ENCODE assay signal across 13 cellular contexts in the genomic region with DNA sequence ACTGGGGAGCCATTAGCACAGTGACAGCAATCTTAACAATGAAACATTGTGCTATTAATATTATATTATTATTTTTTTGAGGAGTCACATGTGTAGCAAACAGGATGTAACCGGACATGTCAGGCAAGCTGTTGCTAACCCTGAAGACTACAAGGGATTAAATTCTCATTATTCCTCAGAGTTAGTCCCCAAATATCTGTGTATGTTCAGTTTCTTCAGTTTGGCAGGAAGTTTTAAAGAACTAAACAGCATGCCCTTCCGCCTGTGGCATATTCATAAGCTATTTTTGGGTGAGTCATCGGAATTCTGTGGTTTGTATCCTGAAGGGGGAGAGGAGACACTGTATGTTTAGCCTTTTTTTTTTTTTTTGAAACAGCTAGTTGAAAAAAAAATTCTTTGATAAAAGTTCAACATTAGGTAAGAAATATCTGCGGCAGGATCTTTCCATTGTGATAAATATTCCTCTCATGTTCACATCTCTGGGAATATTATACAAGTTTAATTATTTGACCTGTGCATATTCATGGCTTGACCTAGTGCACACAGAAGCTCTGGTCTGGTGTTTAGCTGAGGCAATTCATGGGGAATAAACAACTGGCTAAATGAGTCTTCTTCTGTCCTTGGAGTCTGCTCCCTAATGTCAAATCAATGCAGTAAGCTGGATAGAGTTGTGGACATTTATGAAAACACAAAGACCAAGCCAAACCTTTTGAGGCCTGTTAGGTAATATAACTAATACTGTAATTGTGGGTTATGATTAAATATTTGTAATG.
DNase-seq lines count a peak whose midpoint lies in the region; ATAC-seq and TF ChIP-seq lines count a peak whose summit lies in the region.
"Had no signal": no experiment of that assay in that cellular context is flagged by ENCODE, and none has a peak within 500 bp of the region (broad histone marks: within the 10 kb centered on the region; RNA-seq: fewer than 3 reads in every experiment).

No MANE protein-coding gene starts in this region.

- no peak overlapping the region for H2AFZ ChIP-seq in GM23248

- H3K4me3 ChIP-seq in GM23248 (peak overlapping the region; percentile 23; the same call in 1 of the 2 replicates), SJCRH30 (peak overlapping the region; percentile 16; the same call in 1 of the 2 replicates), uterus (no peak overlapping the region)
- H3K4me3 ChIP-seq: upper lobe of left lung had no signal

- H3K27me3 ChIP-seq in GM23248 (replicated peaks; ENCODE audit: insufficient read depth), result no peaks in the 10 kb centered on the region
- H3K27me3 ChIP-seq in SJCRH30, result no peaks in the 10 kb centered on the region
- no peaks in the 10 kb centered on the region for H3K27me3 ChIP-seq in uterus
- H3K27me3 ChIP-seq: upper lobe of left lung had no signal

- ATAC-seq in HG03097 (IDR thresholded peaks at IDR 0.05; ENCODE audit: low FRiP score, unreplicated experiment) (no peak), HG03108 (IDR thresholded peaks at IDR 0.05; ENCODE audit: unreplicated experiment) (no peak)
- ATAC-seq: T-helper 17 cell had no signal

- H3K9me2 ChIP-seq in GM23248 (ENCODE audit: insufficient read depth), result no peaks in the 10 kb centered on the region

- peaks cover 65% of the 10 kb centered on the region for H3F3A ChIP-seq in GM23248 (ENCODE audit: insufficient read depth)

- no peaks in the 10 kb centered on the region for H3K79me2 ChIP-seq in GM23248 (ENCODE audit: insufficient read depth)

- in situ Hi-C loops in GM23248 (cut with MboI), result no loop called here

- TF ChIP-seq CTCF in uterus (IDR thresholded peaks at IDR 0.05), result no peak

- no peaks in the 10 kb centered on the region for H4K20me1 ChIP-seq in GM23248 (ENCODE audit: insufficient read depth)

- peaks cover 88% of the 10 kb centered on the region for H3K4me1 ChIP-seq in GM23248 (ENCODE audit: insufficient read depth)
- H3K4me1 ChIP-seq in SJCRH30, result peaks cover 44% of the 10 kb centered on the region
- no peaks in the 10 kb centered on the region for H3K4me1 ChIP-seq in uterus

- TF ChIP-seq POLR2A in uterus (IDR thresholded peaks at IDR 0.05), result no peak

- H3K9me3 ChIP-seq in GM23248 (ENCODE audit: low read depth) (no peaks in the 10 kb centered on the region), SJCRH30 (replicated peaks) (no peaks in the 10 kb centered on the region; the same call in 1 of the 2 replicates), uterus (no peaks in the 10 kb centered on the region)
- H3K9me3 ChIP-seq: upper lobe of left lung had no signal

- H3K36me3 ChIP-seq in GM23248 (ENCODE audit: low read depth) (no peaks in the 10 kb centered on the region), SJCRH30 (no peaks in the 10 kb centered on the region), uterus (no peaks in the 10 kb centered on the region)
- H3K36me3 ChIP-seq: upper lobe of left lung had no signal

- DNase-seq in GM23248 (peak; percentile 95), SJCRH30 (peak; percentile 66 to 88), fibroblast of peridontal ligament (ENCODE audit: extremely low read depth) (peak; percentile 95), renal cortical epithelial cell (ENCODE audit: low read depth) (peak; percentile 94), uterus (no peak), NCI-H2196 treated with DMSO at 0.1 percent for 48 hours (lab: John Stamatoyannopoulos, UW; ENCODE audit: unreplicated experiment) (no peak)
- DNase-seq: activated T-cell treated with anti-CD3 and anti-CD28 coated beads, Interleukin-2, amount 50 U/mL, for 48 hours; effector CD4-positive, alpha-beta T cell; NCI-H2081; T-helper 17 cell; upper lobe of left lung had no signal

- H3K4me2 ChIP-seq in GM23248 (ENCODE audit: unreplicated experiment), result peak overlapping the region; percentile 53

- 10 to 11% methylated on average over 4 of the region's 4 CpGs for WGBS in GM23248 (ENCODE audit: low coverage in 1 of 2, low lambda C conversion rate in 2 of 2, missing lambda C conversion rate in 2 of 2), 2 experiments

- peak overlapping the region; percentile 68 for H3K27ac ChIP-seq in GM23248
- H3K27ac ChIP-seq in SJCRH30, result peak overlapping the region; percentile 73
- no peak overlapping the region for H3K27ac ChIP-seq in uterus

- intact Hi-C loops in uterus (cut with DNase I; ENCODE audit: low total_unique reads), result no loop called here

- peak overlapping the region; percentile 43; the same call in 1 of the 2 replicates for H3K9ac ChIP-seq in GM23248

Comparison
In these comparisons a context has a peak if more than half of its experiments do, and no peak if none do; other contexts are left out.
1. DNase-seq: peak in GM23248 (single experiment), SJCRH30 (2 of 2), fibroblast of peridontal ligament (single experiment) and renal cortical epithelial cell (single experiment); none in uterus (0 of 2) and NCI-H2196 treated with DMSO at 0.1 percent for 48 hours (single experiment).
2. H3K27ac ChIP-seq: peak in GM23248 (single experiment) and SJCRH30 (single experiment); none in uterus (0 of 2).
3. H3K4me3 ChIP-seq: peak in GM23248 (single experiment) and SJCRH30 (single experiment); none in uterus (0 of 2).